In the genomic region with DNA sequence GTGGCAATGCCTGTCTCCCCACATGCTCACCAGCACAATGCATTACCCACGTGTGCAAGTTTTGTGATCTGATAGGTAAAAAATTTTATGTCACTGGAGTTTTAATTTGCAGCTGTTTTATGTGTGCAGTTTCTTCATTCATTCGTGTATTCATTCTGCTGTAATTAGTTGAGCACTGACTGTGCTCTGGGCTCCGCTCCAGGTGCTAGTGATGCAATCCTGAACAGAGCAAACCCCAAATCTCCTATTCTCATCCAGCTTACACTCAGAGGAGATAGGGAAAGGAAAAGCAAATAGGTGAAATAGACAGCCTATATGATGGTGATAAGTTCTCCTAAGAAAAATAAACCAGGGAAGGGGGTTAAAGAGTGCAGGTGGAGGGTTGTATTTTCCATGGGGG, we compare ENCODE assay signal across 15 cellular contexts.
A peak's percentile ranks its signal among the peaks of the same experiment; 100 is the strongest.
DNase-seq lines count a peak whose midpoint lies in the region; ATAC-seq and TF ChIP-seq lines count a peak whose summit lies in the region.
"Had no signal": no experiment of that assay in that cellular context is flagged by ENCODE, and none has a peak within 500 bp of the region (broad histone marks: within the 10 kb centered on the region; RNA-seq: fewer than 3 reads in every experiment).

No MANE protein-coding gene starts in this region.

- no peak overlapping the region for H2AFZ ChIP-seq in GM23248

- no peaks in the 10 kb centered on the region for H4K20me1 ChIP-seq in GM23248 (ENCODE audit: insufficient read depth)
- H4K20me1 ChIP-seq: BLaER1 treated with 17β-estradiol and CSF1 and Interleukin-3, amounts not matched to agents 10 nM and 100 nM had no signal

- H3K4me1 ChIP-seq in GM23248 (ENCODE audit: insufficient read depth), result no peaks in the 10 kb centered on the region
- H3K4me1 ChIP-seq: A549 had no signal

- H3K9me2 ChIP-seq in GM23248 (ENCODE audit: insufficient read depth), result no peaks in the 10 kb centered on the region

- no peak for TF ChIP-seq CTCF in AG10803 (conservative IDR thresholded peaks at IDR 0.05; ENCODE audit: low read length)
- TF ChIP-seq CTCF in WERI-Rb-1 (IDR thresholded peaks at IDR 0.05; ENCODE audit: low read depth, low read length), result no peak
- no peak for TF ChIP-seq CTCF in fibroblast of mammary gland (conservative IDR thresholded peaks at IDR 0.05; ENCODE audit: control insufficient read depth, insufficient read depth, low read depth, low read length)

- H3K27ac ChIP-seq in GM23248, result no peak overlapping the region
- peak overlapping the region; percentile 98 for H3K27ac ChIP-seq in WERI-Rb-1
- H3K27ac ChIP-seq: A549 had no signal

- DNase-seq in AG10803 (ENCODE audit: low read depth) (peak; percentile 6), GM23248 (peak; percentile 23), WERI-Rb-1 (no peak), fibroblast of mammary gland (ENCODE audit: low read depth) (peak; percentile 3), C1 segment of cervical spinal cord (lab: John Stamatoyannopoulos, UW) (no peak), GDM1 (lab: John Stamatoyannopoulos, UW) (no peak), middle frontal gyrus (ENCODE audit: extremely low spot score, low spot score) (no peak)
- DNase-seq: AML-193; CD4-positive, alpha-beta T cell; DND-41; GF-D8 had no signal

- WGBS in GM23248 (ENCODE audit: low coverage in 1 of 2, low lambda C conversion rate in 2 of 2, missing lambda C conversion rate in 2 of 2), 2 experiments, result 16 to 33% methylated on average over 3 of the region's 3 CpGs

- in situ Hi-C loops in GM23248 (cut with MboI), result no loop called here

- no peak for ATAC-seq in GM21576 (IDR thresholded peaks at IDR 0.05; ENCODE audit: unreplicated experiment)
- ATAC-seq: A549, HCT116 had no signal

- no peak overlapping the region for H3K9ac ChIP-seq in GM23248
- H3K9ac ChIP-seq: BLaER1 treated with 17β-estradiol and CSF1 and Interleukin-3, amounts not matched to agents 10 nM and 100 nM had no signal

- H3F3A ChIP-seq in GM23248 (ENCODE audit: insufficient read depth), result no peaks in the 10 kb centered on the region

- H3K79me2 ChIP-seq in GM23248 (ENCODE audit: insufficient read depth), result no peaks in the 10 kb centered on the region

- H3K27me3 ChIP-seq in GM23248 (replicated peaks; ENCODE audit: insufficient read depth) (no peaks in the 10 kb centered on the region), WERI-Rb-1 (ENCODE audit: insufficient read depth, low read depth, severe bottlenecking) (no peaks in the 10 kb centered on the region)
- H3K27me3 ChIP-seq: BLaER1 treated with 17β-estradiol and CSF1 and Interleukin-3, amounts not matched to agents 10 nM and 100 nM had no signal

- no peak overlapping the region for H3K4me2 ChIP-seq in GM23248 (ENCODE audit: unreplicated experiment)
- H3K4me2 ChIP-seq: A549 had no signal

- no peak overlapping the region for H3K4me3 ChIP-seq in AG10803 (ENCODE audit: low read length)
- no peak overlapping the region for H3K4me3 ChIP-seq in GM23248
- no peak overlapping the region for H3K4me3 ChIP-seq in WERI-Rb-1 (ENCODE audit: low read depth, low read length)
- no peak overlapping the region for H3K4me3 ChIP-seq in fibroblast of mammary gland (ENCODE audit: control insufficient read depth, low read depth, low read length)
- H3K4me3 ChIP-seq: A549; BLaER1 treated with 17β-estradiol and CSF1 and Interleukin-3, amounts not matched to agents 10 nM and 100 nM had no signal

- H3K36me3 ChIP-seq in GM23248 (ENCODE audit: low read depth), result no peaks in the 10 kb centered on the region
- no peaks in the 10 kb centered on the region for H3K36me3 ChIP-seq in WERI-Rb-1
- H3K36me3 ChIP-seq: BLaER1 treated with 17β-estradiol and CSF1 and Interleukin-3, amounts not matched to agents 10 nM and 100 nM had no signal

- H3K9me3 ChIP-seq in GM23248 (ENCODE audit: low read depth), result no peaks in the 10 kb centered on the region
- H3K9me3 ChIP-seq in WERI-Rb-1 (ENCODE audit: severe bottlenecking), result peaks cover 29% of the 10 kb centered on the region
- H3K9me3 ChIP-seq: A549 had no signal

Comparison
In these comparisons a context has a peak if more than half of its experiments do, and no peak if none do; other contexts are left out.
1. DNase-seq: peak in AG10803 (single experiment), GM23248 (single experiment) and fibroblast of mammary gland (single experiment); none in WERI-Rb-1 (single experiment), C1 segment of cervical spinal cord (0 of 14), GDM1 (single experiment) and middle frontal gyrus (single experiment).